In the genomic region with DNA sequence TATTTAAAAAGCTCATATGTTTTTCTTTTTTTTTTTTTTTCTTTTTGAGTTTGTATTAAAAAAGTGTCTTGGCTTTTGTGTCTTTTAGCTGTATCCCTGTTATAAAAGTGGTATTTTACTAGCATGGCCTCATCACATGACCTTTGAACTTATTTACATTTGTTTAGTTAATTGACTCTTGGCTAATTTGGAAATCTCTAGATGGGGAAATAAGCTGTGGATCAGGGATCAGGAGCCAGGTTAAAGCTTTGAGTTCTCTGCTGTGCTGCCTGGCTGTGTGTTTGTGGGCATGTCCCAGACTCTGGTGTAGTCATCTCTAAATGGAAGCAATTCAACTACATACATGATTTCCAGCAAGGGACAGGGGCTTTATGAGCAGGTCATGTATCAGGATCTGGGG, we compare ENCODE assay signal across 20 cellular contexts. TPM values are rescaled to one million over a fixed set of nuclear protein-coding genes. Genes with fewer than 3 reads are reported as not detected.
A peak's percentile ranks its signal among the peaks of the same experiment; 100 is the strongest.
DNase-seq lines count a peak whose midpoint lies in the region; ATAC-seq, FAIRE-seq and TF ChIP-seq lines count a peak whose summit lies in the region.
"Had no signal": no experiment of that assay in that cellular context is flagged by ENCODE, and none has a peak within 500 bp of the region (broad histone marks: within the 10 kb centered on the region; RNA-seq: fewer than 3 reads in every experiment).

No MANE protein-coding gene starts in this region.

- H3K36me3 Mint-ChIP-seq in HFFc6 (ENCODE audit: low read depth) = no peaks in the 10 kb centered on the region

- H3K4me1 Mint-ChIP-seq in HFFc6 (ENCODE audit: low read depth) = peaks cover 20% of the 10 kb centered on the region
- H3K4me1 Mint-ChIP-seq: CD4-positive, alpha-beta memory T cell; T-cell had no signal

- H3K4me3 Mint-ChIP-seq in HFFc6 = no peak overlapping the region
- H3K4me3 Mint-ChIP-seq: CD4-positive, alpha-beta memory T cell; T-cell had no signal

- peak; percentile 20 for DNase-seq in D341Med (ENCODE audit: low spot score)
- DNase-seq in HuH-7 (ENCODE audit: low spot score) = peak; percentile 15
- DNase-seq in left lobe of liver (ENCODE audit: low spot score) = no peak
- DNase-seq in osteoblast (ENCODE audit: insufficient read length, low spot score, missing footprints) = no peak
- DNase-seq in NCI-H345 treated with DMSO at 0.1 percent for 48 hours (lab: John Stamatoyannopoulos, UW; ENCODE audit: unreplicated experiment) = no peak
- DNase-seq in HFFc6 = no peak
- no peak for DNase-seq in frontal cortex (ENCODE audit: low spot score in 2 of 2)
- DNase-seq: Caco-2; CD4-positive, alpha-beta memory T cell; Kasumi-1; NCI-H1694 treated with DMSO at 0.1 percent for 48 hours; NCI-H510A; NCI-H748 treated with DMSO at 0.1 percent for 48 hours; PC-9; RPMI8226; SHP77 treated with DMSO at 0.1 percent for 48 hours; T-cell had no signal

- H2AFZ ChIP-seq in osteoblast (ENCODE audit: low read length) = no peak overlapping the region
- H2AFZ ChIP-seq: PC-9 had no signal

- FAIRE-seq in frontal cortex (lab: Jason Lieb, UNC) = no peak

- ATAC-seq in left lobe of liver = peak; percentile 83
- ATAC-seq in HG03108 (IDR thresholded peaks at IDR 0.05; ENCODE audit: unreplicated experiment) = no peak
- ATAC-seq: T-cell had no signal

- H3K79me2 ChIP-seq in osteoblast (ENCODE audit: insufficient read depth, low read length) = no peaks in the 10 kb centered on the region

- H3K27ac ChIP-seq in osteoblast (ENCODE audit: low read depth, low read length) = peak overlapping the region; percentile 30
- H3K27ac ChIP-seq: BLaER1 treated with 17β-estradiol and CSF1 and Interleukin-3, amounts not matched to agents 10 nM and 100 nM; PC-9; SK-N-MC had no signal

- TF ChIP-seq CTCF in osteoblast (IDR thresholded peaks at IDR 0.05; ENCODE audit: extremely low read depth, low read depth, low read length) (no peak), HFFc6 (IDR thresholded peaks at IDR 0.05) (no peak)

- H3K9me3 Mint-ChIP-seq in HFFc6 = no peaks in the 10 kb centered on the region
- H3K9me3 Mint-ChIP-seq: CD4-positive, alpha-beta memory T cell; T-cell had no signal

- H4K20me1 ChIP-seq in osteoblast (ENCODE audit: insufficient read depth, low read length) = no peaks in the 10 kb centered on the region
- H4K20me1 ChIP-seq: BLaER1 treated with 17β-estradiol and CSF1 and Interleukin-3, amounts not matched to agents 10 nM and 100 nM had no signal

- no peaks in the 10 kb centered on the region for H3K27me3 ChIP-seq in osteoblast (ENCODE audit: insufficient read depth, low read length)
- H3K27me3 ChIP-seq: BLaER1 treated with 17β-estradiol and CSF1 and Interleukin-3, amounts not matched to agents 10 nM and 100 nM had no signal

- H3K27me3 Mint-ChIP-seq in HFFc6 (ENCODE audit: insufficient read depth) = no peaks in the 10 kb centered on the region
- H3K27me3 Mint-ChIP-seq: CD4-positive, alpha-beta memory T cell; T-cell had no signal

- H3K27ac Mint-ChIP-seq in HFFc6 = no peak overlapping the region
- H3K27ac Mint-ChIP-seq: CD4-positive, alpha-beta memory T cell; T-cell had no signal

- H3K36me3 ChIP-seq in osteoblast (ENCODE audit: insufficient read depth, low read length) = no peaks in the 10 kb centered on the region
- H3K36me3 ChIP-seq: BLaER1 treated with 17β-estradiol and CSF1 and Interleukin-3, amounts not matched to agents 10 nM and 100 nM had no signal

- peaks cover 19% of the 10 kb centered on the region for H3K4me1 ChIP-seq in osteoblast (ENCODE audit: insufficient read depth, low read length)
- H3K4me1 ChIP-seq: BLaER1 treated with 17β-estradiol and CSF1 and Interleukin-3, amounts not matched to agents 10 nM and 100 nM had no signal

- no peak overlapping the region for H3K4me3 ChIP-seq in osteoblast (ENCODE audit: insufficient read depth, low read length)
- H3K4me3 ChIP-seq: BLaER1 treated with 17β-estradiol and CSF1 and Interleukin-3, amounts not matched to agents 10 nM and 100 nM; PC-9; SK-N-MC had no signal

- no peak overlapping the region for H3K4me2 ChIP-seq in osteoblast (ENCODE audit: insufficient read depth, low read length)
- H3K4me2 ChIP-seq: BLaER1 treated with 17β-estradiol and CSF1 and Interleukin-3, amounts not matched to agents 10 nM and 100 nM; PC-9 had no signal

- H3K9me3 ChIP-seq in osteoblast (ENCODE audit: low read depth, low read length) = no peaks in the 10 kb centered on the region
- H3K9me3 ChIP-seq: Caco-2 had no signal

RNA-seq across cellular contexts. Expression of gene HHAT, which starts 56.5 kb away (rescaled TPM):
- total RNA-seq in left lobe of liver (1.9 TPM), osteoblast (5.1 and 7.4 TPM in 2 replicates), frontal cortex (2.4 TPM)
- total RNA-seq in HFFc6 (2021; fragmentation: NEBNext Ultra II Directional; extraction: Animal tissue kit (Norgen Biotek cat#: 25700)) = 1 to 10 TPM; 2.8 to 3.9 (median 3.2) TPM

Comparison
In these comparisons a context has a peak if more than half of its experiments do, and no peak if none do; other contexts are left out.
1. DNase-seq: peak in D341Med (single experiment) and HuH-7 (single experiment); none in left lobe of liver (single experiment), osteoblast (single experiment), NCI-H345 treated with DMSO at 0.1 percent for 48 hours (single experiment), HFFc6 (single experiment) and frontal cortex (0 of 2).